In genomic region chr18:8121942-8122480, GRCh38 we compare ENCODE assay signal across 18 cellular contexts.
DNase-seq lines count a peak whose midpoint lies in the region; ATAC-seq and TF ChIP-seq lines count a peak whose summit lies in the region.
"Had no signal": no experiment of that assay in that cellular context is flagged by ENCODE, and none has a peak within 500 bp of the region (broad histone marks: within the 10 kb centered on the region; RNA-seq: fewer than 3 reads in every experiment).

No MANE protein-coding gene starts in this region.

- H3K27me3 Mint-ChIP-seq in nephron progenitor cell (ENCODE audit: low read depth, poor library complexity), result no peaks in the 10 kb centered on the region
- H3K27me3 Mint-ChIP-seq: brain; stimulated activated memory B cell treated with anti-CD40 and anti-IgM and Interleukin-4, amounts not matched to agents 10 μg/mL and 1 μg/mL and 100 μg/mL, for 72 hours had no signal

- DNase-seq in EL (peak; percentile 85), RKO (ENCODE audit: low spot score) (peak; percentile 38), epithelial cell of proximal tubule (ENCODE audit: low read depth) (peak; percentile 59), nephron progenitor cell (no peak), cerebellum (ENCODE audit: low spot score) (no peak), NCI-H146 (lab: John Stamatoyannopoulos, UW) (no peak)
- DNase-seq: activated T-cell treated with anti-CD3 and anti-CD28 coated beads, Interleukin-2, amount 50 U/mL, for 48 hours; left ventricle myocardium superior; MM.1S; NCI-H446; occipital lobe; SHP77 treated with DMSO at 0.1 percent for 48 hours; WERI-Rb-1 had no signal

- H3K4me1 Mint-ChIP-seq in nephron progenitor cell, result peaks cover 17% of the 10 kb centered on the region
- H3K4me1 Mint-ChIP-seq: stimulated activated memory B cell treated with anti-CD40 and anti-IgM and Interleukin-4, amounts not matched to agents 10 μg/mL and 1 μg/mL and 100 μg/mL, for 72 hours had no signal

- no peak overlapping the region for H3K4me3 ChIP-seq in epithelial cell of proximal tubule (ENCODE audit: low read depth, low read length)
- H3K4me3 ChIP-seq: HAP-1 had no signal

- peak overlapping the region; percentile 40 for H3K27ac Mint-ChIP-seq in nephron progenitor cell
- H3K27ac Mint-ChIP-seq: stimulated activated memory B cell treated with anti-CD40 and anti-IgM and Interleukin-4, amounts not matched to agents 10 μg/mL and 1 μg/mL and 100 μg/mL, for 72 hours had no signal

- ATAC-seq in HG03280 (IDR thresholded peaks at IDR 0.05; ENCODE audit: unreplicated experiment), result no peak
- ATAC-seq in GM19395 (IDR thresholded peaks at IDR 0.05; ENCODE audit: unreplicated experiment), result no peak
- ATAC-seq: left ventricle myocardium superior; stimulated activated memory B cell treated with anti-CD40 and anti-IgM and Interleukin-4, amounts not matched to agents 10 μg/mL and 1 μg/mL and 100 μg/mL, for 72 hours had no signal

- H3K36me3 Mint-ChIP-seq in nephron progenitor cell (ENCODE audit: low read depth), result no peaks in the 10 kb centered on the region
- H3K36me3 Mint-ChIP-seq: stimulated activated memory B cell treated with anti-CD40 and anti-IgM and Interleukin-4, amounts not matched to agents 10 μg/mL and 1 μg/mL and 100 μg/mL, for 72 hours had no signal

- H3K4me3 Mint-ChIP-seq in nephron progenitor cell, result no peak overlapping the region
- H3K4me3 Mint-ChIP-seq: brain; stimulated activated memory B cell treated with anti-CD40 and anti-IgM and Interleukin-4, amounts not matched to agents 10 μg/mL and 1 μg/mL and 100 μg/mL, for 72 hours had no signal

- H3K9me3 Mint-ChIP-seq in nephron progenitor cell, result no peaks in the 10 kb centered on the region
- H3K9me3 Mint-ChIP-seq: brain; stimulated activated memory B cell treated with anti-CD40 and anti-IgM and Interleukin-4, amounts not matched to agents 10 μg/mL and 1 μg/mL and 100 μg/mL, for 72 hours had no signal

- TF ChIP-seq CTCF in epithelial cell of proximal tubule (conservative IDR thresholded peaks at IDR 0.05; ENCODE audit: low read depth, low read length) (no peak), nephron progenitor cell (IDR thresholded peaks at IDR 0.05) (no peak)

Comparison
In these comparisons a context has a peak if more than half of its experiments do, and no peak if none do; other contexts are left out.
1. DNase-seq: peak in EL (single experiment), RKO (single experiment) and epithelial cell of proximal tubule (single experiment); none in nephron progenitor cell (single experiment), cerebellum (single experiment) and NCI-H146 (single experiment).